ENCODE assay signal across 8 cellular contexts in genomic region chr6:16419636-16420331, GRCh38.
DNase-seq lines count a peak whose midpoint lies in the region; ATAC-seq, FAIRE-seq and TF ChIP-seq lines count a peak whose summit lies in the region.

No MANE protein-coding gene starts in this region.

- CTCF ChIA-PET in MCF 10A (lab: Yijun Ruan, JAX), result interaction anchor here (0.6 to 1.4 kb wide), 5 partner anchors 11 to 87 kb away, joined by 3 read pairs; no protein-coding TSS in a partner anchor

- H2BK120ac ChIP-seq in trophoblast cell (ENCODE audit: insufficient read depth, low read length, poor library complexity), result no peak overlapping the region

- no peak overlapping the region for H3K18ac ChIP-seq in trophoblast cell (ENCODE audit: low read length)

- H3K27ac ChIP-seq in duodenal mucosa (ENCODE audit: low read depth, low read length), result no peak overlapping the region
- no peak overlapping the region for H3K27ac ChIP-seq in trophoblast cell (ENCODE audit: low read depth, low read length)

- H3K9ac ChIP-seq in duodenal mucosa (ENCODE audit: low read depth in 1 of 2, low read length in 2 of 2) (peak overlapping the region; percentile 7 to 29), trophoblast cell (ENCODE audit: low read length) (no peak overlapping the region)

- H4K8ac ChIP-seq in trophoblast cell (ENCODE audit: low read depth, low read length), result no peak overlapping the region

- no peak overlapping the region for H3K23ac ChIP-seq in trophoblast cell (ENCODE audit: low read length)

- no peak overlapping the region for H2AFZ ChIP-seq in trophoblast cell (ENCODE audit: insufficient read depth, low read length, poor library complexity)

- H3K4me3 Mint-ChIP-seq in MCF 10A (ENCODE audit: unreplicated experiment), result no peak overlapping the region

- TF ChIP-seq CTCF in MCF 10A (IDR thresholded peaks at IDR 0.05; ENCODE audit: unreplicated experiment), result no peak

- H3K9me3 ChIP-seq in duodenal mucosa (ENCODE audit: control insufficient read depth in 1 of 2, low read length in 2 of 2) (no peaks in the 10 kb centered on the region), trophoblast cell (ENCODE audit: insufficient read depth, low read depth, low read length) (no peaks in the 10 kb centered on the region)

- peak; percentile 53 for ATAC-seq in GM19463 (IDR thresholded peaks at IDR 0.05; ENCODE audit: unreplicated experiment)
- ATAC-seq in HG03175 (IDR thresholded peaks at IDR 0.05; ENCODE audit: unreplicated experiment), result peak; percentile 67

- H4K12ac ChIP-seq in trophoblast cell (ENCODE audit: low read depth, low read length), result no peak overlapping the region

- no peak for DNase-seq in GM12891 (ENCODE audit: insufficient read length, low spot score)
- DNase-seq in MCF 10A (ENCODE audit: unreplicated experiment), result no peak
- no peak for DNase-seq in stimulated activated CD8-positive, alpha-beta memory T cell treated with anti-CD3 and anti-CD28 coated beads, Interleukin-4, amount 100 ng/mL, for 48 hours
- no peak for DNase-seq in AG08396 (ENCODE audit: low spot score)
- no peak for DNase-seq in trophoblast cell

- no peak overlapping the region for H2AK5ac ChIP-seq in trophoblast cell (ENCODE audit: low read length)

- no peak overlapping the region for H4K91ac ChIP-seq in trophoblast cell (ENCODE audit: low read depth, low read length)

- H3K27ac Mint-ChIP-seq in MCF 10A (ENCODE audit: low read depth, unreplicated experiment), result no peak overlapping the region

- no TSS peak for BruUV-seq in MCF 10A (replicated peaks; lab: Mats Ljungman, UMichigan)

- no peak overlapping the region for H3K14ac ChIP-seq in trophoblast cell (ENCODE audit: low read length)

- H3K9me3 Mint-ChIP-seq in MCF 10A (ENCODE audit: unreplicated experiment), result no peaks in the 10 kb centered on the region

- H3K4me1 ChIP-seq in duodenal mucosa (ENCODE audit: control insufficient read depth in 1 of 2, insufficient read depth in 2 of 2, low read length in 2 of 2) (peaks cover 9 to 27% of the 10 kb centered on the region in 2 donors), trophoblast cell (ENCODE audit: control insufficient read depth in 1 of 2, insufficient read depth in 2 of 2, low read length in 2 of 2) (no peaks in the 10 kb centered on the region)

- H2BK12ac ChIP-seq in trophoblast cell (ENCODE audit: low read length), result no peak overlapping the region

- H3K4ac ChIP-seq in trophoblast cell (ENCODE audit: low read depth, low read length), result no peak overlapping the region

- peaks cover 6% of the 10 kb centered on the region for H3K4me1 Mint-ChIP-seq in MCF 10A (ENCODE audit: insufficient read depth, unreplicated experiment)

- peak; percentile 87 for FAIRE-seq in GM12891 (lab: Jason Lieb, UNC)

- H3K27me3 Mint-ChIP-seq in MCF 10A (ENCODE audit: insufficient read depth, unreplicated experiment), result no peaks in the 10 kb centered on the region

- H3K27me3 ChIP-seq in duodenal mucosa (ENCODE audit: control insufficient read depth in 1 of 2, insufficient read depth in 2 of 2, low read length in 2 of 2) (no peaks in the 10 kb centered on the region), trophoblast cell (ENCODE audit: insufficient read depth, low read length) (no peaks in the 10 kb centered on the region)

- TF ChIP-seq POLR2A in GM12891 (IDR thresholded peaks at IDR 0.05; ENCODE audit: low read depth, low read length), result peak; percentile 86

- no peak overlapping the region for H3K4me2 ChIP-seq in trophoblast cell (ENCODE audit: low read length)

- no peak overlapping the region for H3K4me3 ChIP-seq in duodenal mucosa (ENCODE audit: low read depth in 1 of 2, low read length in 2 of 2)
- no peak overlapping the region for H3K4me3 ChIP-seq in trophoblast cell (ENCODE audit: low read depth, low read length)

- H3K79me1 ChIP-seq in trophoblast cell (ENCODE audit: low read length), result no peaks in the 10 kb centered on the region

- H3K36me3 Mint-ChIP-seq in MCF 10A (ENCODE audit: insufficient read depth, unreplicated experiment), result no peaks in the 10 kb centered on the region

- no peak overlapping the region for H2BK5ac ChIP-seq in trophoblast cell (ENCODE audit: low read depth, low read length, poor library complexity)

- no peaks in the 10 kb centered on the region for H3K79me2 ChIP-seq in trophoblast cell (ENCODE audit: control insufficient read depth, insufficient read depth, low read length, poor library complexity)

- POLR2A ChIA-PET in MCF 10A (lab: Yijun Ruan, JAX), result no interaction called here

- H3K36me3 ChIP-seq in duodenal mucosa (ENCODE audit: control insufficient read depth in 1 of 2, insufficient read depth in 2 of 2, low read length in 2 of 2) (no peaks in the 10 kb centered on the region), trophoblast cell (ENCODE audit: control insufficient read depth in 1 of 2, insufficient read depth in 2 of 2, low read length in 2 of 2) (no peaks in the 10 kb centered on the region)

- WGBS in trophoblast cell (ENCODE audit: extremely low coverage, insufficient coverage, insufficient read length), result no CpG with 5 or more reads among the region's 10 CpGs

- intact Hi-C loops in MCF 10A (cut with micrococcal nuclease), result no loop called here

TF ChIP-seq in GM12891, 5 proteins besides CTCF, POLR2A, EP300 and RAD21:
- TF ChIP-seq TAF1 (IDR thresholded peaks at IDR 0.05; ENCODE audit: low read depth, low read length) (peak; percentile 52; the same call in 1 of the 2 replicates), POU2F2 (IDR thresholded peaks at IDR 0.05; ENCODE audit: low read depth, low read length) (peak; percentile 85; the same call in 1 of the 2 replicates), PAX5 (IDR thresholded peaks at IDR 0.05; ENCODE audit: insufficient read depth, low read length, severe bottlenecking) (no peak), POLR2AphosphoS5 (IDR thresholded peaks at IDR 0.05; ENCODE audit: low read depth, low read length) (peak; percentile 76; the same call in 1 of the 2 replicates)
